35 cellular contexts compared by ENCODE assay signal in genomic region chr2:179925713-179926112, GRCh38.
"Had no signal": no experiment of that assay in that cellular context is flagged by ENCODE, and none has a peak within 500 bp of the region (broad histone marks: within the 10 kb centered on the region; RNA-seq: fewer than 3 reads in every experiment).

No MANE protein-coding gene starts in this region.

- ATAC-seq: activated CD8-positive, alpha-beta memory T cell treated with anti-CD3 and anti-CD28 coated beads, Interleukin-2, amount 10 ng/mL, durations not matched to agents 7 days and 5 days; activated naive CD8-positive, alpha-beta T cell treated with anti-CD3 and anti-CD28 coated beads, Interleukin-2, amount 50 U/mL, for 24 hours; T-cell; T-helper 17 cell had no signal

- H2AFZ ChIP-seq: PC-9 had no signal

- DNase-seq: activated CD4-positive, alpha-beta memory T cell treated with anti-CD3 and anti-CD28 coated beads, Interleukin-2, amount 10 ng/mL, durations not matched to agents 7 days and 5 days; activated CD4-positive, alpha-beta T cell treated with anti-CD3 and anti-CD28 coated beads for 1 hour; activated CD4-positive, alpha-beta T cell treated with anti-CD3 and anti-CD28 coated beads for 48 hours; activated CD4-positive, CD25-positive, alpha-beta regulatory T cell; activated CD8-positive, alpha-beta memory T cell treated with anti-CD3 and anti-CD28 coated beads for 24 hours; activated CD8-positive, alpha-beta memory T cell treated with anti-CD3 and anti-CD28 coated beads, Interleukin-2, amount 10 ng/mL, durations not matched to agents 7 days and 5 days; activated CD8-positive, alpha-beta memory T cell treated with anti-CD3 and anti-CD28 coated beads, Interleukin-2, amount 50 U/mL, for 48 hours; activated effector memory CD4-positive, alpha-beta T cell treated with Interleukin-2 at 50 U/mL for 16 hours; activated naive CD4-positive, alpha-beta T cell treated with anti-CD3 and anti-CD28 coated beads, Interleukin-2, amount 10 ng/mL, durations not matched to agents 7 days and 5 days; activated naive CD8-positive, alpha-beta T cell treated with anti-CD3 and anti-CD28 coated beads, Interleukin-2, amount 50 U/mL, for 24 hours; activated T-cell treated with anti-CD3 and anti-CD28 coated beads, Interleukin-2, amount 50 U/mL, for 48 hours; anterior cingulate cortex; brain microvascular endothelial cell; central memory CD4-positive, alpha-beta T cell; colonic mucosa; NCI-H1092 treated with DMSO at 0.1 percent for 48 hours; NCI-H1417; NCI-H146; NCI-H187; NCI-H2029 treated with DMSO at 0.1 percent for 48 hours; NCI-H2107; NCI-H226; NCI-H446 treated with DMSO at 0.1 percent for 48 hours; NCI-H524; NCI-H69; NCI-H82; NK-92 treated with Interleukin-12 subunit alpha and Interleukin-12 subunit beta, amount 100 ng/mL, for 24 hours; PC-9; Right ventricle myocardium superior; T-cell; T-helper 17 cell had no signal

- H3K4me1 ChIP-seq: colonic mucosa had no signal

- FAIRE-seq: RCC 7860 had no signal

- H3K4me2 ChIP-seq: PC-9 had no signal

- H3K9me3 ChIP-seq: colonic mucosa had no signal

- H3K27ac ChIP-seq: brain microvascular endothelial cell, colonic mucosa, PC-9, RWPE1, SK-N-MC, VCaP had no signal

- H3K36me3 ChIP-seq: brain microvascular endothelial cell, colonic mucosa had no signal

- H3K27me3 ChIP-seq: brain microvascular endothelial cell, colonic mucosa had no signal

- H3K4me3 ChIP-seq: colonic mucosa, PC-9, SK-N-MC had no signal
